ENCODE assay signal across 8 cellular contexts in the genomic region with DNA sequence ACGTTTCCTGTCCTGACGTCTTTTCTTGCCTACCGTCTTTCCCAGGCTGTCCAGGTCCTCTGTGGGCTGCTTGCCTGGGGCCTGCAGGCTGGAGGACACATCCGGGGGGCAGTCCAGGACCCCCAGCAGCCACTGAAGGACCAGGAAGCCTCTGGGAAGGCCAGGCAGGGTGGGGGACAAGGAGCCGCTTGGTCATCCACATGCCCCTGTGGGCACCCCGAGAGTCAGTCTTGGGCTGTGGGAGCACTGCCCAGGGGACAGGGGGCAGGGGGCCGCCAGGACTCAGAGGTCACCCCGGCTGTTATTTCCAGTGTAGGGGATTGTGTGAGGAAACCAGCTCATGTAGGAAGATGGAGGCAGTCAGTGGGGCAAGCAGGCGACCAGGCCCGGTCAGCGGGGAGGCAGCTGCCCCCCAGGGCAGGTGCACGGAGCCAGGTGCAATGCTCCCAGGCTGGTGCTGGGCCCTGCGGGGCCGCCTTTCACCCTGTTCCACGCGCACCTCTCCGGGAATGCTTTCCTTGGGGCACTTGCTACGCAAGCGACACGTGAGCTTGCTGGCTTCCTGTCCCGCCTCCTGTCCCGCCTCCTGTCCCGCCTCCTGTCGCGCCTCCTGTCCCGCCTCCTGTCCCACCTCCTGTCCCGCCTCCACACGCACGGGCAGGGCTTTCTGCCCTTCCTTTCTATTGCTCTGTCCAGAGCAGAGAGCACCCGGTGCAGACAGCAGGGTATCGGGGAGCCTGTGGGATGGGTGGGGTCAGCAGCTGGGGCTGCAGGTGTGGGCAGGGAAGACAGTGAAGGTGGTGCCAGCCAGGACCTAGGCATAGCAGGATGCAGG. TPM values are rescaled to one million over a fixed set of nuclear protein-coding genes. Genes with fewer than 3 reads are reported as not detected.
DNase-seq lines count a peak whose midpoint lies in the region; ATAC-seq and TF ChIP-seq lines count a peak whose summit lies in the region.

No MANE protein-coding gene starts in this region.

- H3K9me3 Mint-ChIP-seq in central memory CD8-positive, alpha-beta T cell, result peaks cover 4% of the 10 kb centered on the region

- H3K4me3 Mint-ChIP-seq in central memory CD8-positive, alpha-beta T cell, result peak overlapping the region; percentile 82

- DNase-seq in GM12864 (ENCODE audit: low read depth) (peak; percentile 57), NCI-H226 (peak; percentile 75), islet precursor cell (peak; percentile 93), spleen (peak; percentile 95)
- DNase-seq in central memory CD8-positive, alpha-beta T cell (ENCODE audit: low spot score in 2 of 2), result peak; percentile 65 to 87

- H3K27ac Mint-ChIP-seq in central memory CD8-positive, alpha-beta T cell (ENCODE audit: low read depth), result peak overlapping the region; percentile 88

- no peaks in the 10 kb centered on the region for H3K27me3 ChIP-seq in spleen (replicated peaks in 1 of 7)

- H3K4me3 ChIP-seq in GM12864 (ENCODE audit: low read depth, low read length) (peak overlapping the region; percentile 62), spleen (peak overlapping the region; percentile 29 to 72 (median 44))

- TF ChIP-seq CTCF in GM12864 (IDR thresholded peaks at IDR 0.05; ENCODE audit: low read depth, low read length, missing control alignments) (no peak), spleen (IDR thresholded peaks at IDR 0.05 in 8 of 11, conservative IDR thresholded peaks at IDR 0.05 in 3 of 11) (no peak)

- H3K4me1 Mint-ChIP-seq in central memory CD8-positive, alpha-beta T cell, result peaks cover 17% of the 10 kb centered on the region

- H3K36me3 ChIP-seq in spleen, result no peaks in the 10 kb centered on the region

- H3K27ac ChIP-seq in spleen, result peak overlapping the region; percentile 68 to 87 (median 78)

- TF ChIP-seq POLR2A in spleen (IDR thresholded peaks at IDR 0.05), result peak in 1 of 3 donors; percentile 1

- peaks cover 0 to 21% (median 11%) of the 10 kb centered on the region in 8 donors for H3K9me3 ChIP-seq in spleen

- 11 to 27% (median 13%) methylated on average over 24 to 31 of the region's 31 CpGs for WGBS in spleen, 5 donors

- intact Hi-C loops in spleen (cut with DNase I; ENCODE audit: low total_unique reads), result no loop called here

- peak; percentile 88 for ATAC-seq in HG02981 (IDR thresholded peaks at IDR 0.05; ENCODE audit: unreplicated experiment)
- peak; percentile 91 to 95 for ATAC-seq in activated CD4-positive, CD25-positive, alpha-beta regulatory T cell treated with anti-CD3 and anti-CD28 coated beads, Interleukin-2, amount 50 U/mL, for 24 hours
- ATAC-seq in central memory CD8-positive, alpha-beta T cell (replicated peaks; ENCODE audit: extremely low read depth, poor library complexity, severe bottlenecking), result peak; percentile 92
- no peak for ATAC-seq in GM19328 (IDR thresholded peaks at IDR 0.05; ENCODE audit: unreplicated experiment)

- peaks cover 9 to 27% (median 16%) of the 10 kb centered on the region in 6 donors for H3K4me1 ChIP-seq in spleen

- H3K27me3 Mint-ChIP-seq in central memory CD8-positive, alpha-beta T cell, result no peaks in the 10 kb centered on the region

- peaks cover 7% of the 10 kb centered on the region for H3K36me3 Mint-ChIP-seq in central memory CD8-positive, alpha-beta T cell (ENCODE audit: insufficient read depth)

RNA-seq across cellular contexts. Expression of a gene that starts 39.5 kb away (rescaled TPM):
- total RNA-seq in spleen, result under 1 TPM in 1 of 7 donors, not detected in 6; 0.09 TPM
- under 1 TPM in 2 of 3 donors, not detected in 1; under 0.01 TPM for polyA plus RNA-seq in spleen

RNA-seq across cellular contexts. Expression of a gene that starts 47.0 kb away (rescaled TPM):
- total RNA-seq in spleen, result 10 to 100 TPM; 44.3 to 67.4 (median 59.8) TPM
- polyA plus RNA-seq in spleen, result 10 to 100 TPM; 16.1 to 35.8 (median 18.7) TPM
